1 cellular context compared by ENCODE assay signal in genomic region chr14:102554835-102555819, GRCh38.
TF ChIP-seq lines count a peak whose summit lies in the region.

No MANE protein-coding gene starts in this region.

TF ChIP-seq in GM12878, 131 proteins besides CTCF, POLR2A, EP300 and RAD21 (continued from another document):
- TF ChIP-seq, protein P1, sequence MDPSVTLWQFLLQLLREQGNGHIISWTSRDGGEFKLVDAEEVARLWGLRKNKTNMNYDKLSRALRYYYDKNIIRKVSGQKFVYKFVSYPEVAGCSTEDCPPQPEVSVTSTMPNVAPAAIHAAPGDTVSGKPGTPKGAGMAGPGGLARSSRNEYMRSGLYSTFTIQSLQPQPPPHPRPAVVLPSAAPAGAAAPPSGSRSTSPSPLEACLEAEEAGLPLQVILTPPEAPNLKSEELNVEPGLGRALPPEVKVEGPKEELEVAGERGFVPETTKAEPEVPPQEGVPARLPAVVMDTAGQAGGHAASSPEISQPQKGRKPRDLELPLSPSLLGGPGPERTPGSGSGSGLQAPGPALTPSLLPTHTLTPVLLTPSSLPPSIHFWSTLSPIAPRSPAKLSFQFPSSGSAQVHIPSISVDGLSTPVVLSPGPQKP (IDR thresholded peaks at IDR 0.05; ENCODE audit: low read depth, low read length), result no peak
- TF ChIP-seq, protein P2, sequence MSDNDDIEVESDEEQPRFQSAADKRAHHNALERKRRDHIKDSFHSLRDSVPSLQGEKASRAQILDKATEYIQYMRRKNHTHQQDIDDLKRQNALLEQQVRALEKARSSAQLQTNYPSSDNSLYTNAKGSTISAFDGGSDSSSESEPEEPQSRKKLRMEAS (IDR thresholded peaks at IDR 0.05; ENCODE audit: low read depth, low read length), result no peak
- no peak for TF ChIP-seq JUND (IDR thresholded peaks at IDR 0.05; ENCODE audit: low read depth, low read length)
